In the genomic region with DNA sequence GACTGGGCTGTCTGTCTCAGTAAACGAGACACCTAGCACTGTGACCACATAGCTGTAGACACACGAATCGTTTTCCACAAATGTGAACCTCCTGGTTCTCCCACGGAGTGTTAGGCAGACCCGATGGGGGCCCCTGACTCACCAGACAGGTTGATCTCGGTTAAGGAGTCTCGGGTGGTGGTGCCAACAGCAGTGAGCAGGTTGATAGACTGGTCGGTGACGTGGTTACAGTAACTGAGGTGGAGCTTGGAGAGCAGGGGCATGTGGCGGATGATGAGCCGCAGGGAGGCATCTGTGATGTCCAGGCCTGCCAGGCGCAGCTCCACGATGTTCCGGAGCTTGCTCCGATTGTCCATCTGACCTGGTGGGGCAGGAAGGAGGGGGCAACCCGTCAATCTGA, we compare ENCODE assay signal across 18 cellular contexts.
"Had no signal": no experiment of that assay in that cellular context is flagged by ENCODE, and none has a peak within 500 bp of the region (broad histone marks: within the 10 kb centered on the region; RNA-seq: fewer than 3 reads in every experiment).

No MANE protein-coding gene starts in this region.

- H3K27me3 ChIP-seq: breast epithelium, left lung, right atrium auricular region, SJCRH30, testis, upper lobe of right lung had no signal

- H3K27ac ChIP-seq: breast epithelium, left lung, prostate gland, right atrium auricular region, SJCRH30, testis, upper lobe of right lung had no signal

- H3K4me3 Mint-ChIP-seq: activated CD8-positive, alpha-beta T cell treated with anti-CD3 and anti-CD28 coated beads for 36 hours; activated naive CD4-positive, alpha-beta T cell treated with anti-CD3 and anti-CD28 coated beads, Interleukin-2, amount 50 U/mL, for 24 hours; activated T-cell treated with anti-CD3 and anti-CD28 coated beads, Interleukin-2, amount 50 U/mL, for 4 hours; nephron; stimulated activated naive CD8-positive, alpha-beta T cell treated with anti-CD3 and anti-CD28 coated beads, Interleukin-15, amount 100 ng/mL, for 72 hours had no signal

- DNase-seq: activated CD8-positive, alpha-beta T cell treated with anti-CD3 and anti-CD28 coated beads for 36 hours; activated effector memory CD4-positive, alpha-beta T cell treated with Interleukin-2 at 50 U/mL for 16 hours; activated T-cell treated with anti-CD3 and anti-CD28 coated beads, Interleukin-2, amount 50 U/mL, for 4 hours; erythroblast; kidney; left lung; SJCRH30; stimulated activated naive CD8-positive, alpha-beta T cell treated with anti-CD3 and anti-CD28 coated beads, Interleukin-15, amount 100 ng/mL, for 72 hours; T-helper 2 cell; testis; upper lobe of right lung had no signal

- H3K36me3 ChIP-seq: breast epithelium, prostate gland had no signal

- H3K27me3 Mint-ChIP-seq: activated CD8-positive, alpha-beta T cell treated with anti-CD3 and anti-CD28 coated beads for 36 hours; activated naive CD4-positive, alpha-beta T cell treated with anti-CD3 and anti-CD28 coated beads, Interleukin-2, amount 50 U/mL, for 24 hours; stimulated activated naive CD8-positive, alpha-beta T cell treated with anti-CD3 and anti-CD28 coated beads, Interleukin-15, amount 100 ng/mL, for 72 hours had no signal

- H3K4me1 ChIP-seq: breast epithelium, prostate gland, SJCRH30, upper lobe of right lung had no signal

- H3K4me3 ChIP-seq: breast epithelium, left lung, prostate gland, right atrium auricular region, SJCRH30, testis, upper lobe of right lung had no signal

- H3K9me3 Mint-ChIP-seq: activated naive CD4-positive, alpha-beta T cell treated with anti-CD3 and anti-CD28 coated beads, Interleukin-2, amount 50 U/mL, for 24 hours; activated T-cell treated with anti-CD3 and anti-CD28 coated beads, Interleukin-2, amount 50 U/mL, for 4 hours had no signal

- FAIRE-seq: astrocyte, frontal cortex, kidney had no signal

- H3K9me3 ChIP-seq: breast epithelium, left lung, prostate gland, right atrium auricular region, SJCRH30, testis, upper lobe of right lung had no signal

- H3K27ac Mint-ChIP-seq: activated CD8-positive, alpha-beta T cell treated with anti-CD3 and anti-CD28 coated beads for 36 hours; nephron; stimulated activated naive CD8-positive, alpha-beta T cell treated with anti-CD3 and anti-CD28 coated beads, Interleukin-15, amount 100 ng/mL, for 72 hours had no signal

- H3K4me1 Mint-ChIP-seq: nephron had no signal

- ATAC-seq: activated CD8-positive, alpha-beta T cell treated with anti-CD3 and anti-CD28 coated beads for 36 hours; activated T-cell treated with anti-CD3 and anti-CD28 coated beads, Interleukin-2, amount 50 U/mL, for 4 hours; left lung; stimulated activated naive CD8-positive, alpha-beta T cell treated with anti-CD3 and anti-CD28 coated beads, Interleukin-15, amount 100 ng/mL, for 72 hours; upper lobe of right lung had no signal
